ENCODE assay signal across 16 cellular contexts in the genomic region with DNA sequence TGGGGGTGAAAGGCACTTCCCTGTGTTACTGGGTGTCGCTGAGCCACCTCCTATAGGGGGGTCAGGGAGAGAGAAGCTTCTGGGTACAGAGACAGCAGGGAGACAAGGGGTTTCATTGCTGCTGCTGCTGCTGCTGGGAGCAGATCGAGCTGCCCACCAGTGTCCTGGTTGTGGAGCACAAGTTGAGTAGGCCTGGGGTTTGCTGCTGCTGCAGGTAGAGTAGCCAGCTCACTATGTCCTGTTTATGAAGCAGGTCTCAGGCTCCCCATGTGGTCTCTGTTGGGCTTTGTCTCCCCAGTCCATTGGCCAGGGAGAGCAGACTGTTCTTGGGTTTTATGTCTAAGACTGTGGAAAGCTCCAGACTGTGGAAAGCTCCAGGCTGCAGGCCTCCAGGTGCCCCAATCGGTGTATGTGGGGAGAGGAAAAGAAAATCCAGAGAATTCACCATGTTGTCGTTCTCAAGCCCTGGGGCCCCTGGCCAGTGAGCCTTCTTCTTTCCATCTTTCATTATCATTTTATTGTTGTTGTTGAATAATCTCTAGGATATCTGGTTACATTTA.
A peak's percentile ranks its signal among the peaks of the same experiment; 100 is the strongest.
DNase-seq lines count a peak whose midpoint lies in the region; ATAC-seq and TF ChIP-seq lines count a peak whose summit lies in the region.
"Had no signal": no experiment of that assay in that cellular context is flagged by ENCODE, and none has a peak within 500 bp of the region (broad histone marks: within the 10 kb centered on the region; RNA-seq: fewer than 3 reads in every experiment).

No MANE protein-coding gene starts in this region.

- no peaks in the 10 kb centered on the region for H3K9me3 ChIP-seq in endodermal cell (ENCODE audit: control insufficient read depth, low read length)
- no peaks in the 10 kb centered on the region for H3K9me3 ChIP-seq in vagina
- H3K9me3 ChIP-seq: Caco-2 had no signal

- no peak for TF ChIP-seq POLR2A in vagina (IDR thresholded peaks at IDR 0.05)

- H3K36me3 ChIP-seq in endodermal cell (ENCODE audit: control insufficient read depth, insufficient read depth, low read length) (no peaks in the 10 kb centered on the region), vagina (no peaks in the 10 kb centered on the region)
- H3K36me3 ChIP-seq: BLaER1 had no signal

- H3K27ac ChIP-seq in endodermal cell (ENCODE audit: low read depth, low read length) (no peak overlapping the region), vagina (no peak overlapping the region)
- H3K27ac ChIP-seq: BLaER1 had no signal

- H3K4me1 Mint-ChIP-seq in endodermal cell = no peaks in the 10 kb centered on the region
- H3K4me1 Mint-ChIP-seq: CD8-positive, alpha-beta memory T cell; GM23338 had no signal

- H3K4me1 ChIP-seq in endodermal cell (ENCODE audit: control insufficient read depth, insufficient read depth, low read length) (no peaks in the 10 kb centered on the region), vagina (no peaks in the 10 kb centered on the region)
- H3K4me1 ChIP-seq: Caco-2 had no signal

- no peak for TF ChIP-seq CTCF in endodermal cell (conservative IDR thresholded peaks at IDR 0.05)
- TF ChIP-seq CTCF in vagina (IDR thresholded peaks at IDR 0.05) = no peak

- no peak for ATAC-seq in GM18520 (IDR thresholded peaks at IDR 0.05; ENCODE audit: unreplicated experiment)
- ATAC-seq: GM23338 had no signal

- H3K27me3 ChIP-seq in endodermal cell (ENCODE audit: control insufficient read depth, insufficient read depth, low read length, poor library complexity, severe bottlenecking) (no peaks in the 10 kb centered on the region), vagina (no peaks in the 10 kb centered on the region)
- H3K27me3 ChIP-seq: BLaER1 had no signal

- WGBS in endodermal cell (ENCODE audit: insufficient coverage in 1 of 2, insufficient read length in 1 of 2), 2 experiments = 94 to 100% methylated on average over 1 to 4 of the region's 4 CpGs

- no peak overlapping the region for H3K9ac ChIP-seq in endodermal cell (ENCODE audit: extremely low read depth, low read length, poor library complexity, severe bottlenecking)
- H3K9ac ChIP-seq: BLaER1 had no signal

- H3K4me3 ChIP-seq in endodermal cell (ENCODE audit: low read length) (no peak overlapping the region), vagina (no peak overlapping the region)
- H3K4me3 ChIP-seq: BLaER1, GM23338 had no signal

- no peak overlapping the region for H3K4me3 Mint-ChIP-seq in endodermal cell
- H3K4me3 Mint-ChIP-seq: CD8-positive, alpha-beta memory T cell; GM23338 had no signal

- DNase-seq in activated CD8-positive, alpha-beta memory T cell treated with anti-CD3 and anti-CD28 coated beads for 24 hours = peak; percentile 24
- DNase-seq in activated CD8-positive, alpha-beta memory T cell treated with anti-CD3 and anti-CD28 coated beads, Interleukin-2, amount 50 U/mL, for 4 hours = no peak
- DNase-seq in endodermal cell (peak; percentile 35), posterior vena cava (ENCODE audit: low spot score) (peak; percentile 43), vagina (ENCODE audit: extremely low spot score in 2 of 2) (peak; percentile 70 to 74), OCI-M1 (lab: John Stamatoyannopoulos, UW) (no peak), DMS79 (lab: John Stamatoyannopoulos, UW) (no peak)
- DNase-seq: 8988T; AML-193; CD8-positive, alpha-beta memory T cell; GF-D8; H7 had no signal

- H3K36me3 Mint-ChIP-seq in endodermal cell (ENCODE audit: low read depth) = no peaks in the 10 kb centered on the region

- no peaks in the 10 kb centered on the region for H3K27me3 Mint-ChIP-seq in endodermal cell (ENCODE audit: insufficient read depth)

- H3K27ac Mint-ChIP-seq in endodermal cell = no peak overlapping the region
- H3K27ac Mint-ChIP-seq: GM23338 had no signal

- intact Hi-C loops in posterior vena cava (cut with DNase I) (no loop called here), vagina (cut with DNase I) (no loop called here)

- no peaks in the 10 kb centered on the region for H3K9me3 Mint-ChIP-seq in endodermal cell
- H3K9me3 Mint-ChIP-seq: CD8-positive, alpha-beta memory T cell; GM23338 had no signal

Comparison
In these comparisons a context has a peak if more than half of its experiments do, and no peak if none do; other contexts are left out.
1. DNase-seq: peak in activated CD8-positive, alpha-beta memory T cell treated with anti-CD3 and anti-CD28 coated beads for 24 hours (single experiment), endodermal cell (single experiment), posterior vena cava (single experiment) and vagina (2 of 2); none in activated CD8-positive, alpha-beta memory T cell treated with anti-CD3 and anti-CD28 coated beads, Interleukin-2, amount 50 U/mL, for 4 hours (single experiment), OCI-M1 (single experiment) and DMS79 (single experiment).